In genomic region chr10:30095811-30096422, GRCh38 we compare ENCODE assay signal across 1 cellular context.
TF ChIP-seq lines count a peak whose summit lies in the region.

No MANE protein-coding gene starts in this region.

TF ChIP-seq in HepG2, 621 proteins besides CTCF, POLR2A, EP300 and RAD21:
- TF ChIP-seq TCF7 (IDR thresholded peaks at IDR 0.05; ENCODE audit: low read depth): peak; percentile 61
- TF ChIP-seq SOX13 (IDR thresholded peaks at IDR 0.05): no peak
- peak in 1 of 2 experiments; percentile 22; a peak in 1 of 4 replicates for TF ChIP-seq SOX13 (CRISPR knock-in tag; conservative IDR thresholded peaks at IDR 0.05 in 1 of 2, IDR thresholded peaks at IDR 0.05 in 1 of 2)
- TF ChIP-seq ZNF234 (CRISPR knock-in tag; conservative IDR thresholded peaks at IDR 0.05): no peak
